ENCODE assay signal across 9 cellular contexts in the genomic region with DNA sequence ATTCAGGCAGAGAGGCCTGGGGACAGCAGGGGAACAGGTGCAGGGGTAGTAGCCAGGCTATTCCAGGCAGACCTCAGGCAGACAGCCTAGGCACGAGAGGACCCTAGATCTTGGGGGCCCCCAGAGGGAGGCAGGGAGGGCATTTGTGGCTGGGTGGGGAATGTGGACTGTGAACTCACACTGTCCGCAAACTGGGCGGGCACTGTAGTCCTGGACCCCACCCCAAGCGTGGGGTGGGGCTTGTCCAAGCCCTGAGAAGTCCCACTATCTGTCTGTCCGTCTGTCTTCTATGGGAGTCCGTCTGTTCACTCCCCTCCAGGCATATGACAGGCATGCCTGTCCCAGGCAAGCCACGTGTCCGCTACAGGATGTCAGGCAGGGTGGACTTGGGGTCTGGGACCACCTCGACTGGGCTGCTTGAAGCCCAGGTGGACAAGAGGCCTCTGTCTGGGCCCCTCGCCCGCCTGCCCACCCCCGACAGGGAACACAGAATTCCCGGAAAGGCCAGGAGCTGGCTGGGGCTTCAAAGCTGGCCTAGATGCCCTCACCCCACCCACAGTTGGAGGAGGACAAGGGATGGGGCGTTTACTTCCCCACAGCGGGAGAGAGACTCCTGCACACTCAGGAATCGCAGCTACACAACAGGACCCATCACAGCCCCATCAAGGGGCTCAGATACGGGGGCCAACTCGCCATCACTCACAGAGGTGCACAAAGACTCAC. TPM values are rescaled to one million over a fixed set of nuclear protein-coding genes. Genes with fewer than 3 reads are reported as not detected.
DNase-seq lines count a peak whose midpoint lies in the region; ATAC-seq and TF ChIP-seq lines count a peak whose summit lies in the region.
"Had no signal": no experiment of that assay in that cellular context is flagged by ENCODE, and none has a peak within 500 bp of the region (broad histone marks: within the 10 kb centered on the region; RNA-seq: fewer than 3 reads in every experiment).

A gene (minus strand): TSS at position 151 of the 723 bp plus-strand sequence. CDS start 2,336 bp downstream, outside the sequence.

- TF ChIP-seq CTCF in DOHH2 (IDR thresholded peaks at IDR 0.05; ENCODE audit: low read depth, low read length, poor library complexity, severe bottlenecking) = no peak
- TF ChIP-seq CTCF in RWPE2 (IDR thresholded peaks at IDR 0.05; ENCODE audit: poor library complexity, severe bottlenecking) = no peak
- no peak for TF ChIP-seq CTCF in ovary (IDR thresholded peaks at IDR 0.05)

- H4K20me1 ChIP-seq in DOHH2 (ENCODE audit: control insufficient read depth, insufficient read depth, low read depth, low read length) = no peaks in the 10 kb centered on the region

- H3K9me3 ChIP-seq in DOHH2 (ENCODE audit: control insufficient read depth, insufficient read depth, low read length) (no peaks in the 10 kb centered on the region), RWPE2 (ENCODE audit: severe bottlenecking) (no peaks in the 10 kb centered on the region), ovary (no peaks in the 10 kb centered on the region)

- peaks cover 51% of the 10 kb centered on the region for H3K79me2 ChIP-seq in DOHH2 (ENCODE audit: control insufficient read depth, low read length)

- H3K4me2 ChIP-seq in DOHH2 (ENCODE audit: low read length) = peak within 1 kb of the TSS; percentile 84

- H3K27ac ChIP-seq in DOHH2 (ENCODE audit: low read depth, low read length) = peak within 1 kb of the TSS; percentile 66
- H3K27ac ChIP-seq in RWPE2 (ENCODE audit: poor library complexity, severe bottlenecking) = peak within 1 kb of the TSS; percentile 30
- H3K27ac ChIP-seq in ovary = no peak within 1 kb of the TSS
- H3K27ac ChIP-seq: VCaP had no signal

- H3K36me3 ChIP-seq in DOHH2 (ENCODE audit: control insufficient read depth, low read length) = peaks cover 28% of the 10 kb centered on the region
- H3K36me3 ChIP-seq in RWPE2 (ENCODE audit: low read depth) = no peaks in the 10 kb centered on the region
- H3K36me3 ChIP-seq in ovary = no peaks in the 10 kb centered on the region

- H3K9me2 ChIP-seq in DOHH2 (replicated peaks; ENCODE audit: control insufficient read depth, low read length) = no peaks in the 10 kb centered on the region

- 72 to 80% (median 74%) methylated on average over 18 of the region's 18 CpGs for WGBS in ovary, 3 donors

- H3K27me3 ChIP-seq in DOHH2 (ENCODE audit: control insufficient read depth, low read length) (no peaks in the 10 kb centered on the region), RWPE2 (ENCODE audit: insufficient read depth, poor library complexity, severe bottlenecking) (no peaks in the 10 kb centered on the region), ovary (no peaks in the 10 kb centered on the region)

- DNase-seq in RWPE2 (ENCODE audit: low spot score) (no peak), erythroblast (lab: John Stamatoyannopoulos, UW) (peak; percentile 84 to 92), ovary (no peak), SHP77 (lab: John Stamatoyannopoulos, UW) (no peak), NCI-H1417 treated with DMSO at 0.1 percent for 48 hours (lab: John Stamatoyannopoulos, UW) (no peak), NCI-H526 (lab: John Stamatoyannopoulos, UW) (no peak)

- intact Hi-C loops in ovary (cut with DNase I) = no loop called here

- H3K4me1 ChIP-seq in DOHH2 (ENCODE audit: control insufficient read depth, low read length) (peaks cover 27% of the 10 kb centered on the region), RWPE2 (ENCODE audit: insufficient read depth, poor library complexity, severe bottlenecking) (no peaks in the 10 kb centered on the region), ovary (ENCODE audit: insufficient read depth) (no peaks in the 10 kb centered on the region)

- H3F3A ChIP-seq in DOHH2 (ENCODE audit: control insufficient read depth, insufficient read depth) = no peaks in the 10 kb centered on the region

- ATAC-seq in RWPE2 (ENCODE audit: low read depth) (no peak), HG02981 (IDR thresholded peaks at IDR 0.05; ENCODE audit: unreplicated experiment) (no peak)

- peak; percentile 48 for TF ChIP-seq POLR2A in erythroblast (IDR thresholded peaks at IDR 0.05; ENCODE audit: low read length)
- no peak for TF ChIP-seq POLR2A in ovary (IDR thresholded peaks at IDR 0.05)

- H3K4me3 ChIP-seq in DOHH2 (ENCODE audit: low read length) (peak within 1 kb of the TSS; percentile 92), RWPE2 (ENCODE audit: severe bottlenecking) (peak within 1 kb of the TSS; percentile 25), ovary (peak within 1 kb of the TSS; percentile 12)

- no peak for TF ChIP-seq EP300 in ovary (IDR thresholded peaks at IDR 0.05)

RNA-seq across cellular contexts. Expression of the gene that starts here (rescaled TPM):
- 10 to 100 TPM in 4 of 7 donors, 1 to 10 TPM in 3; 6.2 to 26.0 (median 13.6) TPM for total RNA-seq in ovary
- 10 to 100 TPM in 1 of 2 donors, 1 to 10 TPM in 1; 8.3 to 10.7 TPM for polyA plus RNA-seq in ovary

Comparison
In these comparisons a context has a peak if more than half of its experiments do, and no peak if none do; other contexts are left out.
1. H3K27ac ChIP-seq: peak in DOHH2 (single experiment) and RWPE2 (single experiment); none in ovary (0 of 2).
2. H3K4me3 ChIP-seq: peak in every context shown above with its lines; median percentile 92 in DOHH2; 25 in RWPE2; 12 in ovary.
3. DNase-seq: peak in erythroblast (2 of 2); none in RWPE2 (single experiment), ovary (0 of 5), SHP77 (0 of 2), NCI-H1417 treated with DMSO at 0.1 percent for 48 hours (single experiment) and NCI-H526 (0 of 2).